Comparison of ENCODE assay signal across 11 cellular contexts in genomic region chr1:16717174-16718108, GRCh38. TPM values are rescaled to one million over a fixed set of nuclear protein-coding genes. Genes with fewer than 3 reads are reported as not detected.
A peak's percentile ranks its signal among the peaks of the same experiment; 100 is the strongest.
DNase-seq lines count a peak whose midpoint lies in the region; ATAC-seq lines count a peak whose summit lies in the region.
"Had no signal": no experiment of that assay in that cellular context is flagged by ENCODE, and none has a peak within 500 bp of the region (broad histone marks: within the 10 kb centered on the region; RNA-seq: fewer than 3 reads in every experiment).

No MANE protein-coding gene starts in this region.

- H3K27me3 Mint-ChIP-seq in activated naive CD4-positive, alpha-beta T cell treated with anti-CD3 and anti-CD28 coated beads, Interleukin-2, amount 10 ng/mL, durations not matched to agents 7 days and 5 days: peaks cover 51% of the 10 kb centered on the region

- no peak overlapping the region for H3K4me3 ChIP-seq in H7 (ENCODE audit: insufficient read depth, low read depth, low read length)

- no peak overlapping the region for H3K4me3 Mint-ChIP-seq in activated naive CD4-positive, alpha-beta T cell treated with anti-CD3 and anti-CD28 coated beads, Interleukin-2, amount 10 ng/mL, durations not matched to agents 7 days and 5 days
- H3K4me3 Mint-ChIP-seq: central memory CD8-positive, alpha-beta T cell had no signal

- H3K27me3 ChIP-seq in H7 (ENCODE audit: control insufficient read depth, insufficient read depth, low read length): 0 out of 2 replicates have a peak, but pooled peaks cover 2% of the 10 kb centered on the region

- H3K9me3 Mint-ChIP-seq in activated naive CD4-positive, alpha-beta T cell treated with anti-CD3 and anti-CD28 coated beads, Interleukin-2, amount 10 ng/mL, durations not matched to agents 7 days and 5 days: no peaks in the 10 kb centered on the region
- H3K9me3 Mint-ChIP-seq: central memory CD8-positive, alpha-beta T cell had no signal

- CTCF ChIA-PET in activated naive CD4-positive, alpha-beta T cell treated with anti-CD3 and anti-CD28 coated beads, Interleukin-2, amount 10 ng/mL, durations not matched to agents 7 days and 5 days (lab: Charles Lee): no interaction called here

- no peak overlapping the region for H3K27ac Mint-ChIP-seq in activated naive CD4-positive, alpha-beta T cell treated with anti-CD3 and anti-CD28 coated beads, Interleukin-2, amount 10 ng/mL, durations not matched to agents 7 days and 5 days

- H3K4me1 Mint-ChIP-seq in activated naive CD4-positive, alpha-beta T cell treated with anti-CD3 and anti-CD28 coated beads, Interleukin-2, amount 10 ng/mL, durations not matched to agents 7 days and 5 days: no peaks in the 10 kb centered on the region
- H3K4me1 Mint-ChIP-seq: central memory CD8-positive, alpha-beta T cell had no signal

- no peaks in the 10 kb centered on the region for H3K36me3 Mint-ChIP-seq in activated naive CD4-positive, alpha-beta T cell treated with anti-CD3 and anti-CD28 coated beads, Interleukin-2, amount 10 ng/mL, durations not matched to agents 7 days and 5 days

- ATAC-seq in sciatic nerve: peak; percentile 21

- intact Hi-C loops in head of caudate nucleus (cut with DNase I): no loop called here
- intact Hi-C loops in sciatic nerve (cut with DNase I): no loop called here

- no peaks in the 10 kb centered on the region for H3K36me3 ChIP-seq in H7 (replicated peaks; ENCODE audit: control insufficient read depth, insufficient read depth, low read length)
- H3K36me3 ChIP-seq: neutrophil had no signal

- DNase-seq in H7 (peak; percentile 74), SK-N-DZ (ENCODE audit: low spot score) (peak; percentile 10), head of caudate nucleus (peak in 35 of 42 donors; percentile 19 to 83 (median 60)), sciatic nerve (ENCODE audit: low spot score) (no peak), MV-4-11 (lab: John Stamatoyannopoulos, UW) (no peak)
- no peak for DNase-seq in activated naive CD4-positive, alpha-beta T cell treated with anti-CD3 and anti-CD28 coated beads, Interleukin-2, amount 10 ng/mL, durations not matched to agents 7 days and 5 days
- no peak for DNase-seq in effector CD8-positive, alpha-beta T cell (lab: John Stamatoyannopoulos, UW)
- DNase-seq: GF-D8, NCI-H1417 had no signal

RNA-seq across cellular contexts. Expression of gene RNU1-4, which starts 22.9 kb away (rescaled TPM):
- under 0.01 TPM in 2 replicates for total RNA-seq in H7 (2014; rRNA removed; shearing (Covaris generic))
- polyA plus RNA-seq in SK-N-DZ (2014; cell fraction: cytosol; rRNA removed): not detected in 2 replicates
- not detected in 2 replicates for polyA plus RNA-seq in SK-N-DZ (2014; cell fraction: nucleus; rRNA removed)
- total RNA-seq in sciatic nerve: 13,769 TPM

RNA-seq across cellular contexts. Expression of gene RNU1-3, which starts 50.7 kb away (rescaled TPM):
- total RNA-seq in H7 (2014; rRNA removed; shearing (Covaris generic)): under 0.01 TPM in 2 replicates
- polyA plus RNA-seq in SK-N-DZ (2014; cell fraction: cytosol; rRNA removed): not detected in 2 replicates
- not detected in 2 replicates for polyA plus RNA-seq in SK-N-DZ (2014; cell fraction: nucleus; rRNA removed)
- total RNA-seq in sciatic nerve: 13,769 TPM

Comparison
In these comparisons a context has a peak if more than half of its experiments do, and no peak if none do; other contexts are left out.
1. DNase-seq: peak in H7 (single experiment), SK-N-DZ (single experiment) and head of caudate nucleus (35 of 42); none in sciatic nerve (single experiment), activated naive CD4-positive, alpha-beta T cell treated with anti-CD3 and anti-CD28 coated beads, Interleukin-2, amount 10 ng/mL, durations not matched to agents 7 days and 5 days (single experiment), MV-4-11 (single experiment) and effector CD8-positive, alpha-beta T cell (single experiment).
2. RNA of gene RNU1-4, which starts 22.9 kb away (total RNA-seq): 13,769 TPM in sciatic nerve (single experiment); under 0.01 TPM in H7; every median in the first group is over 1,000 times any median in the second.
3. RNA of gene RNU1-3, which starts 50.7 kb away (total RNA-seq): 13,769 TPM in sciatic nerve (single experiment); under 0.01 TPM in H7; every median in the first group is over 1,000 times any median in the second.